9 cellular contexts compared by ENCODE assay signal in the genomic region with DNA sequence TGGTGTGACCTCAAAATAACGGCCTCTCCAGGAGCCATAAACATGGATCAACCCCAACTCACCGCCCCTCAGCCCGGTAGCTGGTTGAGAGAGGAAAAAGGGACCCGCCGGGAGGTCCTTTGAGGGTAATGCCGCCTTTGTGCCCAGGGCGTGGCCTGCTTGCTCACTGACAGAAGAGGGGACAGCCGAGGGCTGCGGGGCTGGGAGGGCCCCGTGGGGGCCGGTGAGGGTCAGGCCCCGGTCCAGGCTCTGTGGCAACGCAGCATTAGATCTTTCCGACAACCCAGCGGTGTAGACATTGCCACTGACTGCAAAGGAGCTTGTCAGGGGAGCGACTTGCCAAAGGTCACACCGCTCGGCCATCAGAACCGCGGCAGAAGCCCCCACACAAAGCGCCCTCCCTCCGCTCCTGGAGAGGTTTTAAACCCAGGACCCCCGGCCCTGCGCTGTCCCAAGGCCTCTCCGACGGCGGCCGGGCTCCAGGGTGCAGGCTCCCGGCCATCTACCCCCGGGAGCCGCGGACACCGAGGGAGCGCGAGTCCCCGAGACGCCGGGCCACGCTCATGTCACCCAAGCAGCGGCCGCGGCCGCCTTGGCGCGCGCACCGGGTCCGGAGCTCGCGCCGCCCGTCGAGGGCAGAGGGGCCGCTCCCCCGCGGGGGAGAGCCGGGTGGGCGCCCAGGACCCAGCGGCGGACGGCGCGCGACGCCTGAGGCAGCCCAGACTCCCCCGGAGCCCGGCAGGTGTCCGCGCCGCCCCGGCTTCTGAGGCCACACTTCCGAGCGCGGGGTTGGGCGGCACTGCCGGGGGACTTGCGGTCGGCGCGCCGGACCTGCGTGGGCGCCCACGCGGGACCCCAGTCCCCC. TPM values are rescaled to one million over a fixed set of nuclear protein-coding genes. Genes with fewer than 3 reads are reported as not detected.
A peak's percentile ranks its signal among the peaks of the same experiment; 100 is the strongest.
DNase-seq lines count a peak whose midpoint lies in the region; ATAC-seq and TF ChIP-seq lines count a peak whose summit lies in the region.
"Had no signal": no experiment of that assay in that cellular context is flagged by ENCODE, and none has a peak within 500 bp of the region (broad histone marks: within the 10 kb centered on the region; RNA-seq: fewer than 3 reads in every experiment).

No MANE protein-coding gene starts in this region.

- no peak overlapping the region for H3K27ac Mint-ChIP-seq in T-helper 1 cell treated with Interleukin-12 subunit alpha and Interleukin-12 subunit beta and Interleukin-4 antibody, amounts not matched to agents 30 μg/mL and 1 μg/mL, for 36 hours

- H3K36me3 ChIP-seq in suprapubic skin, result no peaks in the 10 kb centered on the region

- peaks cover 55% of the 10 kb centered on the region for H3K27me3 Mint-ChIP-seq in T-helper 1 cell treated with Interleukin-12 subunit alpha and Interleukin-12 subunit beta and Interleukin-4 antibody, amounts not matched to agents 30 μg/mL and 1 μg/mL, for 36 hours (ENCODE audit: low read depth)

- TF ChIP-seq CTCF in suprapubic skin (IDR thresholded peaks at IDR 0.05), result no peak

- peak; percentile 61 for ATAC-seq in left lobe of liver

- H3K27me3 ChIP-seq in suprapubic skin, result peaks cover 31% of the 10 kb centered on the region

- TF ChIP-seq EP300 in suprapubic skin (IDR thresholded peaks at IDR 0.05), result no peak

- H3K9me3 ChIP-seq in suprapubic skin, result no peaks in the 10 kb centered on the region

- H3K9me3 Mint-ChIP-seq in T-helper 1 cell treated with Interleukin-12 subunit alpha and Interleukin-12 subunit beta and Interleukin-4 antibody, amounts not matched to agents 30 μg/mL and 1 μg/mL, for 36 hours, result no peaks in the 10 kb centered on the region

- TF ChIP-seq POLR2A in suprapubic skin (IDR thresholded peaks at IDR 0.05), result no peak

- H3K4me1 ChIP-seq in suprapubic skin, result peaks cover 14% of the 10 kb centered on the region

- H3K4me3 Mint-ChIP-seq in T-helper 1 cell treated with Interleukin-12 subunit alpha and Interleukin-12 subunit beta and Interleukin-4 antibody, amounts not matched to agents 30 μg/mL and 1 μg/mL, for 36 hours, result peak overlapping the region; percentile 25

- no peak for DNase-seq in T-helper 1 cell
- DNase-seq in left lobe of liver (ENCODE audit: low spot score), result peak; percentile 64
- DNase-seq in suprapubic skin (ENCODE audit: low spot score in 2 of 2), result no peak
- DNase-seq in NCI-H1105 (lab: John Stamatoyannopoulos, UW), result no peak
- no peak for DNase-seq in NCI-H2107 (lab: John Stamatoyannopoulos, UW)
- DNase-seq in SKM-1 (lab: John Stamatoyannopoulos, UW; ENCODE audit: unreplicated experiment), result no peak
- DNase-seq: stimulated activated CD4-positive, alpha-beta T cell treated with anti-CD3 and anti-CD28 coated beads, Interleukin-2, amount 100 ng/mL, for 48 hours had no signal

- H3K4me3 ChIP-seq in suprapubic skin, result peak overlapping the region; percentile 49

- H3K4me1 Mint-ChIP-seq in T-helper 1 cell treated with Interleukin-12 subunit alpha and Interleukin-12 subunit beta and Interleukin-4 antibody, amounts not matched to agents 30 μg/mL and 1 μg/mL, for 36 hours (ENCODE audit: low read depth), result no peaks in the 10 kb centered on the region

- H3K36me3 Mint-ChIP-seq in T-helper 1 cell treated with Interleukin-12 subunit alpha and Interleukin-12 subunit beta and Interleukin-4 antibody, amounts not matched to agents 30 μg/mL and 1 μg/mL, for 36 hours (ENCODE audit: low read depth), result no peaks in the 10 kb centered on the region

- 45% methylated on average over 14 of the region's 85 CpGs for WGBS in suprapubic skin

- H3K27ac ChIP-seq in angular gyrus (ENCODE audit: low read depth, low read length), result peak overlapping the region; percentile 30
- no peak overlapping the region for H3K27ac ChIP-seq in suprapubic skin

RNA-seq across cellular contexts. Expression of a gene that starts 1.0 kb away (rescaled TPM):
- total RNA-seq in left lobe of liver, result 180 TPM
- 10 to 100 TPM; 12.9 to 31.5 (median 23.7) TPM for total RNA-seq in suprapubic skin
